Comparison of ENCODE assay signal across 8 cellular contexts in genomic region chr1:224329484-224329841, GRCh38. TPM values are rescaled to one million over a fixed set of nuclear protein-coding genes. Genes with fewer than 3 reads are reported as not detected.
DNase-seq lines count a peak whose midpoint lies in the region; ATAC-seq and TF ChIP-seq lines count a peak whose summit lies in the region.

No MANE protein-coding gene starts in this region.

- H3K4me3 ChIP-seq in adipocyte (ENCODE audit: low read length) (peak overlapping the region; percentile 97), right lobe of liver (peak overlapping the region; percentile 84 to 95 (median 87)), tibial nerve (peak overlapping the region; percentile 76 to 96 (median 84))

- TF ChIP-seq CTCF in right lobe of liver (IDR thresholded peaks at IDR 0.05) (no peak), tibial nerve (IDR thresholded peaks at IDR 0.05) (no peak)

- H3K9ac ChIP-seq in adipocyte (ENCODE audit: low read length) = peak overlapping the region; percentile 97

- TF ChIP-seq POLR2A in right lobe of liver (IDR thresholded peaks at IDR 0.05) (no peak), tibial nerve (IDR thresholded peaks at IDR 0.05) (no peak)

- peak overlapping the region; percentile 93 for H3K4me3 Mint-ChIP-seq in activated T-cell treated with anti-CD3 and anti-CD28 coated beads, Interleukin-2, amount 50 U/mL, for 24 hours

- H3K4me1 Mint-ChIP-seq in activated T-cell treated with anti-CD3 and anti-CD28 coated beads, Interleukin-2, amount 50 U/mL, for 24 hours (ENCODE audit: low read depth) = peaks cover 55% of the 10 kb centered on the region

- ATAC-seq in right lobe of liver (no peak), GM18520 (IDR thresholded peaks at IDR 0.05; ENCODE audit: unreplicated experiment) (no peak)

- TF ChIP-seq EP300 in tibial nerve (IDR thresholded peaks at IDR 0.05) = no peak

- H3K27me3 ChIP-seq in adipocyte (replicated peaks; ENCODE audit: control insufficient read depth, insufficient read depth, low read length) (no peaks in the 10 kb centered on the region), right lobe of liver (no peaks in the 10 kb centered on the region), tibial nerve (no peaks in the 10 kb centered on the region)

- H3K4me1 ChIP-seq in adipocyte (ENCODE audit: control insufficient read depth, insufficient read depth, low read length) = peaks cover 9% of the 10 kb centered on the region
- H3K4me1 ChIP-seq in right lobe of liver = peaks cover 0 to 23% (median 3%) of the 10 kb centered on the region in 4 donors
- peaks cover 0 to 43% (median 22%) of the 10 kb centered on the region in 4 donors for H3K4me1 ChIP-seq in tibial nerve

- no peak for DNase-seq in activated T-cell treated with anti-CD3 and anti-CD28 coated beads, Interleukin-2, amount 50 U/mL, for 24 hours
- DNase-seq in activated T-cell treated with anti-CD3 and anti-CD28 coated beads for 4 hours = no peak
- no peak for DNase-seq in adipocyte (ENCODE audit: low read depth)
- no peak for DNase-seq in right lobe of liver
- DNase-seq in tibial nerve (ENCODE audit: low spot score in 2 of 2) = no peak
- no peak for DNase-seq in NCI-H1417 treated with DMSO at 0.1 percent for 48 hours (lab: John Stamatoyannopoulos, UW)
- no peak for DNase-seq in activated gamma-delta T cell (lab: John Stamatoyannopoulos, UW)

- H3K27ac ChIP-seq in right lobe of liver (peak overlapping the region; percentile 93 to 97 (median 97)), tibial nerve (peak overlapping the region; percentile 95 to 96 (median 96))

- no peaks in the 10 kb centered on the region for H3K9me3 Mint-ChIP-seq in activated T-cell treated with anti-CD3 and anti-CD28 coated beads, Interleukin-2, amount 50 U/mL, for 24 hours

- H3K36me3 ChIP-seq in adipocyte (ENCODE audit: control insufficient read depth, insufficient read depth, low read length, severe bottlenecking) (peaks cover 5% of the 10 kb centered on the region), right lobe of liver (no peaks in the 10 kb centered on the region), tibial nerve (peaks cover 0 to 13% (median 0%) of the 10 kb centered on the region in 3 donors)

- H3K9me3 ChIP-seq in adipocyte (ENCODE audit: control insufficient read depth, low read length) (no peaks in the 10 kb centered on the region), right lobe of liver (no peaks in the 10 kb centered on the region), tibial nerve (no peaks in the 10 kb centered on the region)

- peak overlapping the region; percentile 100 for H3K27ac Mint-ChIP-seq in activated T-cell treated with anti-CD3 and anti-CD28 coated beads, Interleukin-2, amount 50 U/mL, for 24 hours

- H3K27me3 Mint-ChIP-seq in activated T-cell treated with anti-CD3 and anti-CD28 coated beads, Interleukin-2, amount 50 U/mL, for 24 hours = no peaks in the 10 kb centered on the region

- WGBS in right lobe of liver (ENCODE audit: insufficient coverage, low coverage, low lambda C conversion rate, missing lambda C conversion rate) = 0% methylated on average over 7 of the region's 7 CpGs
- 0 to 1% methylated on average over 7 of the region's 7 CpGs for WGBS in tibial nerve, 2 donors

- intact Hi-C loops in right lobe of liver (cut with DNase I) = no loop called here

- peaks cover 39% of the 10 kb centered on the region for H3K36me3 Mint-ChIP-seq in activated T-cell treated with anti-CD3 and anti-CD28 coated beads, Interleukin-2, amount 50 U/mL, for 24 hours (ENCODE audit: low read depth)

RNA-seq across cellular contexts. Expression of gene NVL, which starts 0.5 kb away (rescaled TPM):
- 1 to 10 TPM; 4.5 to 8.9 (median 6.8) TPM for total RNA-seq in right lobe of liver
- total RNA-seq in tibial nerve = 10 to 100 TPM; 15.5 to 41.1 (median 28.3) TPM

RNA-seq across cellular contexts. Expression of gene CNIH4, which starts 27.2 kb away (rescaled TPM):
- total RNA-seq in right lobe of liver (10 to 100 TPM in 5 of 6 experiments, 1 to 10 TPM in 1; 9.9 to 22.1 (median 18.1) TPM), tibial nerve (10 to 100 TPM; 20.8 to 65.1 (median 34.6) TPM)
